Comparison of ENCODE assay signal across 1 cellular context in the genomic region with DNA sequence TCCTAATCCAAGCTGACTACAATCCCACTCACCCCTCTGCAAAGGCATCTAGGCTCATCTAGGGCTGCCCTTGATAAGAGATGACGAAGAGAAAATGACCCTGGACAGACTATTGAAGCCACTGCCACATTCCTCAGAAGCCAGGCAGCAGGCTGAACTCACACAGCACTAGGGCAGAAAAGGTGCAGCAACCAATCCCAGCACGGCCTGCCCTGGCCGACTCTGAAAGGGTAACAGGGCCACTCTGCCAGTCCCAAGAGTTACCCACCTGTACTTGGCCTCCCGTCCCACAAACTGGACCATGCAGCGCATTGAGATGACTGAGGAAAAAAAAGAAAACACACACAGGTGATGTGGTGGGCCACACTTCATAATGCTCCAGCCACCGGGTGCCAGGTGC.
TF ChIP-seq lines count a peak whose summit lies in the region.

No MANE protein-coding gene starts in this region.

TF ChIP-seq in H1, 55 proteins besides CTCF, POLR2A, EP300 and RAD21 (continued from another document):
- TF ChIP-seq POLR2AphosphoS5 (IDR thresholded peaks at IDR 0.05; ENCODE audit: low read depth, low read length) (no peak), SUZ12 (IDR thresholded peaks at IDR 0.05; ENCODE audit: low read length) (no peak), CREB1 (IDR thresholded peaks at IDR 0.05) (no peak), HDAC6 (IDR thresholded peaks at IDR 0.05; ENCODE audit: low read depth, low read length) (no peak), BACH1 (IDR thresholded peaks at IDR 0.05; ENCODE audit: low read length) (no peak), RBBP5 (IDR thresholded peaks at IDR 0.05; ENCODE audit: borderline replicate concordance, low read depth, low read length) (no peak), PHF8 (conservative IDR thresholded peaks at IDR 0.05; ENCODE audit: low read depth, low read length) (no peak), SIX5 (IDR thresholded peaks at IDR 0.05; ENCODE audit: low read depth, low read length) (no peak), CHD1 (IDR thresholded peaks at IDR 0.05; ENCODE audit: low read depth, low read length) (no peak), SP2 (IDR thresholded peaks at IDR 0.05; ENCODE audit: low read length) (no peak), EZH2 (IDR thresholded peaks at IDR 0.05; ENCODE audit: low read depth, low read length, severe bottlenecking) (no peak), ASH2L (IDR thresholded peaks at IDR 0.05; ENCODE audit: low read length) (no peak), KDM4A (IDR thresholded peaks at IDR 0.05; ENCODE audit: low read depth, low read length, severe bottlenecking) (no peak), KDM5A (IDR thresholded peaks at IDR 0.05; ENCODE audit: low read length) (no peak), NANOG (IDR thresholded peaks at IDR 0.05; ENCODE audit: insufficient read depth, low read depth, low read length, poor library complexity, severe bottlenecking) (no peak)
- TF ChIP-seq, protein P1, sequence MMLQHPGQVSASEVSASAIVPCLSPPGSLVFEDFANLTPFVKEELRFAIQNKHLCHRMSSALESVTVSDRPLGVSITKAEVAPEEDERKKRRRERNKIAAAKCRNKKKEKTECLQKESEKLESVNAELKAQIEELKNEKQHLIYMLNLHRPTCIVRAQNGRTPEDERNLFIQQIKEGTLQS (IDR thresholded peaks at IDR 0.05; ENCODE audit: insufficient read depth, low read depth, low read length), result no peak
- TF ChIP-seq, protein P2, sequence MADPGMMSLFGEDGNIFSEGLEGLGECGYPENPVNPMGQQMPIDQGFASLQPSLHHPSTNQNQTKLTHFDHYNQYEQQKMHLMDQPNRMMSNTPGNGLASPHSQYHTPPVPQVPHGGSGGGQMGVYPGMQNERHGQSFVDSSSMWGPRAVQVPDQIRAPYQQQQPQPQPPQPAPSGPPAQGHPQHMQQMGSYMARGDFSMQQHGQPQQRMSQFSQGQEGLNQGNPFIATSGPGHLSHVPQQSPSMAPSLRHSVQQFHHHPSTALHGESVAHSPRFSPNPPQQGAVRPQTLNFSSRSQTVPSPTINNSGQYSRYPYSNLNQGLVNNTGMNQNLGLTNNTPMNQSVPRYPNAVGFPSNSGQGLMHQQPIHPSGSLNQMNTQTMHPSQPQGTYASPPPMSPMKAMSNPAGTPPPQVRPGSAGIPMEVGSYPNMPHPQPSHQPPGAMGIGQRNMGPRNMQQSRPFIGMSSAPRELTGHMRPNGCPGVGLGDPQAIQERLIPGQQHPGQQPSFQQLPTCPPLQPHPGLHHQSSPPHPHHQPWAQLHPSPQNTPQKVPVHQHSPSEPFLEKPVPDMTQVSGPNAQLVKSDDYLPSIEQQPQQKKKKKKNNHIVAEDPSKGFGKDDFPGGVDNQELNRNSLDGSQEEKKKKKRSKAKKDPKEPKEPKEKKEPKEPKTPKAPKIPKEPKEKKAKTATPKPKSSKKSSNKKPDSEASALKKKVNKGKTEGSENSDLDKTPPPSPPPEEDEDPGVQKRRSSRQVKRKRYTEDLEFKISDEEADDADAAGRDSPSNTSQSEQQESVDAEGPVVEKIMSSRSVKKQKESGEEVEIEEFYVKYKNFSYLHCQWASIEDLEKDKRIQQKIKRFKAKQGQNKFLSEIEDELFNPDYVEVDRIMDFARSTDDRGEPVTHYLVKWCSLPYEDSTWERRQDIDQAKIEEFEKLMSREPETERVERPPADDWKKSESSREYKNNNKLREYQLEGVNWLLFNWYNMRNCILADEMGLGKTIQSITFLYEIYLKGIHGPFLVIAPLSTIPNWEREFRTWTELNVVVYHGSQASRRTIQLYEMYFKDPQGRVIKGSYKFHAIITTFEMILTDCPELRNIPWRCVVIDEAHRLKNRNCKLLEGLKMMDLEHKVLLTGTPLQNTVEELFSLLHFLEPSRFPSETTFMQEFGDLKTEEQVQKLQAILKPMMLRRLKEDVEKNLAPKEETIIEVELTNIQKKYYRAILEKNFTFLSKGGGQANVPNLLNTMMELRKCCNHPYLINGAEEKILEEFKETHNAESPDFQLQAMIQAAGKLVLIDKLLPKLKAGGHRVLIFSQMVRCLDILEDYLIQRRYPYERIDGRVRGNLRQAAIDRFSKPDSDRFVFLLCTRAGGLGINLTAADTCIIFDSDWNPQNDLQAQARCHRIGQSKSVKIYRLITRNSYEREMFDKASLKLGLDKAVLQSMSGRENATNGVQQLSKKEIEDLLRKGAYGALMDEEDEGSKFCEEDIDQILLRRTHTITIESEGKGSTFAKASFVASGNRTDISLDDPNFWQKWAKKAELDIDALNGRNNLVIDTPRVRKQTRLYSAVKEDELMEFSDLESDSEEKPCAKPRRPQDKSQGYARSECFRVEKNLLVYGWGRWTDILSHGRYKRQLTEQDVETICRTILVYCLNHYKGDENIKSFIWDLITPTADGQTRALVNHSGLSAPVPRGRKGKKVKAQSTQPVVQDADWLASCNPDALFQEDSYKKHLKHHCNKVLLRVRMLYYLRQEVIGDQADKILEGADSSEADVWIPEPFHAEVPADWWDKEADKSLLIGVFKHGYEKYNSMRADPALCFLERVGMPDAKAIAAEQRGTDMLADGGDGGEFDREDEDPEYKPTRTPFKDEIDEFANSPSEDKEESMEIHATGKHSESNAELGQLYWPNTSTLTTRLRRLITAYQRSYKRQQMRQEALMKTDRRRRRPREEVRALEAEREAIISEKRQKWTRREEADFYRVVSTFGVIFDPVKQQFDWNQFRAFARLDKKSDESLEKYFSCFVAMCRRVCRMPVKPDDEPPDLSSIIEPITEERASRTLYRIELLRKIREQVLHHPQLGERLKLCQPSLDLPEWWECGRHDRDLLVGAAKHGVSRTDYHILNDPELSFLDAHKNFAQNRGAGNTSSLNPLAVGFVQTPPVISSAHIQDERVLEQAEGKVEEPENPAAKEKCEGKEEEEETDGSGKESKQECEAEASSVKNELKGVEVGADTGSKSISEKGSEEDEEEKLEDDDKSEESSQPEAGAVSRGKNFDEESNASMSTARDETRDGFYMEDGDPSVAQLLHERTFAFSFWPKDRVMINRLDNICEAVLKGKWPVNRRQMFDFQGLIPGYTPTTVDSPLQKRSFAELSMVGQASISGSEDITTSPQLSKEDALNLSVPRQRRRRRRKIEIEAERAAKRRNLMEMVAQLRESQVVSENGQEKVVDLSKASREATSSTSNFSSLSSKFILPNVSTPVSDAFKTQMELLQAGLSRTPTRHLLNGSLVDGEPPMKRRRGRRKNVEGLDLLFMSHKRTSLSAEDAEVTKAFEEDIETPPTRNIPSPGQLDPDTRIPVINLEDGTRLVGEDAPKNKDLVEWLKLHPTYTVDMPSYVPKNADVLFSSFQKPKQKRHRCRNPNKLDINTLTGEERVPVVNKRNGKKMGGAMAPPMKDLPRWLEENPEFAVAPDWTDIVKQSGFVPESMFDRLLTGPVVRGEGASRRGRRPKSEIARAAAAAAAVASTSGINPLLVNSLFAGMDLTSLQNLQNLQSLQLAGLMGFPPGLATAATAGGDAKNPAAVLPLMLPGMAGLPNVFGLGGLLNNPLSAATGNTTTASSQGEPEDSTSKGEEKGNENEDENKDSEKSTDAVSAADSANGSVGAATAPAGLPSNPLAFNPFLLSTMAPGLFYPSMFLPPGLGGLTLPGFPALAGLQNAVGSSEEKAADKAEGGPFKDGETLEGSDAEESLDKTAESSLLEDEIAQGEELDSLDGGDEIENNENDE (IDR thresholded peaks at IDR 0.05; ENCODE audit: insufficient replicate concordance, low read length), result no peak
- TF ChIP-seq, protein P3, sequence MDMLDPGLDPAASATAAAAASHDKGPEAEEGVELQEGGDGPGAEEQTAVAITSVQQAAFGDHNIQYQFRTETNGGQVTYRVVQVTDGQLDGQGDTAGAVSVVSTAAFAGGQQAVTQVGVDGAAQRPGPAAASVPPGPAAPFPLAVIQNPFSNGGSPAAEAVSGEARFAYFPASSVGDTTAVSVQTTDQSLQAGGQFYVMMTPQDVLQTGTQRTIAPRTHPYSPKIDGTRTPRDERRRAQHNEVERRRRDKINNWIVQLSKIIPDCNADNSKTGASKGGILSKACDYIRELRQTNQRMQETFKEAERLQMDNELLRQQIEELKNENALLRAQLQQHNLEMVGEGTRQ (IDR thresholded peaks at IDR 0.05; ENCODE audit: low read length), result no peak
